ENCODE assay signal across 23 cellular contexts in genomic region chr17:17667231-17667630, GRCh38. TPM values are rescaled to one million over a fixed set of nuclear protein-coding genes. Genes with fewer than 3 reads are reported as not detected.
A peak's percentile ranks its signal among the peaks of the same experiment; 100 is the strongest.
DNase-seq lines count a peak whose midpoint lies in the region; ATAC-seq, FAIRE-seq and TF ChIP-seq lines count a peak whose summit lies in the region.
"Had no signal": no experiment of that assay in that cellular context is flagged by ENCODE, and none has a peak within 500 bp of the region (broad histone marks: within the 10 kb centered on the region; RNA-seq: fewer than 3 reads in every experiment).

No MANE protein-coding gene starts in this region.

- H3K9ac ChIP-seq in BLaER1: no peak overlapping the region

- H3K36me3 Mint-ChIP-seq in T-helper 17 cell (ENCODE audit: low read depth) (peaks cover 3% of the 10 kb centered on the region), endothelial cell (ENCODE audit: low read depth, unreplicated experiment) (no peaks in the 10 kb centered on the region)
- H3K36me3 Mint-ChIP-seq: CD14-positive monocyte; CD8-positive, alpha-beta T cell; IgD-negative memory B cell had no signal

- no peak for TF ChIP-seq CTCF in endothelial cell (IDR thresholded peaks at IDR 0.05; ENCODE audit: unreplicated experiment)
- no peak for TF ChIP-seq CTCF in left lung (IDR thresholded peaks at IDR 0.05)

- H3K4me3 Mint-ChIP-seq in T-helper 17 cell (no peak overlapping the region), endothelial cell (ENCODE audit: unreplicated experiment) (peak overlapping the region; percentile 47)
- H3K4me3 Mint-ChIP-seq: B cell; CD14-positive monocyte; CD8-positive, alpha-beta T cell; HFFc6; IgD-negative memory B cell had no signal

- H3K9me3 ChIP-seq in BLaER1: no peaks in the 10 kb centered on the region
- H3K9me3 ChIP-seq in T-helper 17 cell (ENCODE audit: control insufficient read depth, low read length, poor library complexity, severe bottlenecking): no peaks in the 10 kb centered on the region
- H3K9me3 ChIP-seq in left lung: no peaks in the 10 kb centered on the region
- H3K9me3 ChIP-seq: HAP-1 had no signal

- H3K4me3 ChIP-seq in BLaER1 (no peak overlapping the region), left lung (no peak overlapping the region)
- H3K4me3 ChIP-seq: HAP-1 had no signal

- no peak for ATAC-seq in T-helper 17 cell
- no peak for ATAC-seq in esophagus mucosa
- ATAC-seq in left lung: no peak
- ATAC-seq: CD8-positive, alpha-beta T cell had no signal

- peak; percentile 16 for FAIRE-seq in GM12891 (lab: Jason Lieb, UNC)
- FAIRE-seq: A204.1, D721Med, G401.6, GM12892 had no signal

- H3K27ac ChIP-seq in BLaER1 (peak overlapping the region; percentile 61; the same call in 1 of the 2 replicates), left lung (no peak overlapping the region)
- H3K27ac ChIP-seq: HL-60 had no signal

- intact Hi-C loops in left lung (cut with DNase I): no loop called here

- TF ChIP-seq POLR2A in GM12891 (IDR thresholded peaks at IDR 0.05; ENCODE audit: low read depth, low read length): no peak

- DNase-seq in GM12891 (ENCODE audit: insufficient read length, low spot score): no peak
- DNase-seq in T-helper 17 cell: no peak
- DNase-seq in endothelial cell (ENCODE audit: low spot score): no peak
- no peak for DNase-seq in hypothalamus (lab: John Stamatoyannopoulos, UW)
- no peak for DNase-seq in left lung
- DNase-seq: CD8-positive, alpha-beta T cell; COR-L47; DMS153; DMS79 treated with DMSO at 0.1 percent for 48 hours; EL; GOT3; HFFc6 had no signal

- no peaks in the 10 kb centered on the region for H4K20me1 ChIP-seq in BLaER1

- H3K4me1 ChIP-seq in BLaER1 (peaks cover 65% of the 10 kb centered on the region), left lung (peaks cover 0 to 10% of the 10 kb centered on the region in 2 donors)
- H3K4me1 ChIP-seq: HAP-1 had no signal

- H3K9me3 Mint-ChIP-seq in endothelial cell (ENCODE audit: unreplicated experiment): no peaks in the 10 kb centered on the region
- H3K9me3 Mint-ChIP-seq: CD8-positive, alpha-beta T cell; HFFc6; IgD-negative memory B cell had no signal

- no peaks in the 10 kb centered on the region for H3K36me3 ChIP-seq in BLaER1
- H3K36me3 ChIP-seq in left lung: no peaks in the 10 kb centered on the region
- H3K36me3 ChIP-seq: HAP-1 had no signal

- peak overlapping the region; percentile 9 for H3K27ac Mint-ChIP-seq in T-helper 17 cell
- H3K27ac Mint-ChIP-seq in endothelial cell (ENCODE audit: unreplicated experiment): no peak overlapping the region
- H3K27ac Mint-ChIP-seq: B cell; CD8-positive, alpha-beta T cell; IgD-negative memory B cell had no signal

- peak overlapping the region; percentile 65 for H3K4me2 ChIP-seq in BLaER1

- H3K4me1 Mint-ChIP-seq in T-helper 17 cell (peaks cover 21% of the 10 kb centered on the region), endothelial cell (ENCODE audit: unreplicated experiment) (peaks cover 18% of the 10 kb centered on the region)

- H3K27me3 ChIP-seq in BLaER1 (no peaks in the 10 kb centered on the region), left lung (no peaks in the 10 kb centered on the region)

- H3K27me3 Mint-ChIP-seq in T-helper 17 cell: peaks cover 16% of the 10 kb centered on the region
- H3K27me3 Mint-ChIP-seq in endothelial cell (ENCODE audit: unreplicated experiment): peaks cover 9% of the 10 kb centered on the region
- H3K27me3 Mint-ChIP-seq: B cell had no signal

TF ChIP-seq in GM12891, 5 proteins besides CTCF, POLR2A, EP300 and RAD21:
- TF ChIP-seq TAF1 (IDR thresholded peaks at IDR 0.05; ENCODE audit: low read depth, low read length): no peak
- TF ChIP-seq POU2F2 (IDR thresholded peaks at IDR 0.05; ENCODE audit: low read depth, low read length): no peak
- no peak; the same call in 1 of the 2 replicates for TF ChIP-seq SPI1 (IDR thresholded peaks at IDR 0.05; ENCODE audit: low read depth, low read length)
- TF ChIP-seq PAX5 (IDR thresholded peaks at IDR 0.05; ENCODE audit: insufficient read depth, low read length, severe bottlenecking): no peak
- no peak for TF ChIP-seq POLR2AphosphoS5 (IDR thresholded peaks at IDR 0.05; ENCODE audit: low read depth, low read length)

RNA-seq across cellular contexts. Expression of gene RAI1, which starts 14.0 kb away (rescaled TPM):
- polyA plus RNA-seq in GM12891 (2012; ENCODE audit: low read depth, missing spikeins): 7.1 TPM
- total RNA-seq in T-helper 17 cell (10 to 100 TPM; 18.4 to 18.6 TPM), endothelial cell (ENCODE audit: unreplicated experiment) (46.2 TPM), esophagus mucosa (20.4 TPM), left lung (10 to 100 TPM; 31.5 to 31.7 TPM)
